Comparison of ENCODE assay signal across 19 cellular contexts in genomic region chr9:77759391-77759790, GRCh38.
DNase-seq lines count a peak whose midpoint lies in the region; ATAC-seq, FAIRE-seq and TF ChIP-seq lines count a peak whose summit lies in the region.
"Had no signal": no experiment of that assay in that cellular context is flagged by ENCODE, and none has a peak within 500 bp of the region (broad histone marks: within the 10 kb centered on the region; RNA-seq: fewer than 3 reads in every experiment).

No MANE protein-coding gene starts in this region.

- no peak for TF ChIP-seq EP300 in K562 (IDR thresholded peaks at IDR 0.05; ENCODE audit: low read length)
- no peak for TF ChIP-seq EP300 in HepG2 (IDR thresholded peaks at IDR 0.05; ENCODE audit: low read depth in 2 of 2, low read length in 2 of 2)
- no peak for TF ChIP-seq EP300 in HepG2 (CRISPR knock-in tag; IDR thresholded peaks at IDR 0.05; ENCODE audit: borderline replicate concordance)

- no peaks in the 10 kb centered on the region; the same call in 1 of the 2 replicates for H3K9me3 ChIP-seq in K562 (replicated peaks; ENCODE audit: control insufficient read depth, insufficient read depth, low read depth, low read length)
- no peaks in the 10 kb centered on the region for H3K9me3 ChIP-seq in HepG2 (ENCODE audit: low read length)
- H3K9me3 ChIP-seq: HAP-1 had no signal

- H3K36me3 Mint-ChIP-seq in naive thymus-derived CD8-positive, alpha-beta T cell, result peaks cover 17 to 20% (median 17%) of the 10 kb centered on the region in 3 donors
- no peaks in the 10 kb centered on the region for H3K36me3 Mint-ChIP-seq in immature natural killer cell
- H3K36me3 Mint-ChIP-seq in glutamatergic neuron (ENCODE audit: unreplicated experiment), result peaks cover 30% of the 10 kb centered on the region
- H3K36me3 Mint-ChIP-seq: IgD-negative memory B cell had no signal

- ATAC-seq in K562 (0 out of 3 replicates have a peak, but pooled peaks have one; percentile 51), HepG2 (0 out of 3 replicates have a peak, but pooled peaks have one; percentile 30)
- ATAC-seq in naive thymus-derived CD8-positive, alpha-beta T cell, result no peak

- intact Hi-C loops in K562 (cut with micrococcal nuclease), result loop anchor here (5.0 kb wide), 1 partner anchor 273 kb away; the partner anchor contains the start of gene GNAQ
- intact Hi-C loops in HepG2 (cut with micrococcal nuclease; ENCODE audit: unreplicated experiment), result loop anchor here (10.0 kb wide), 1 partner anchor 365 kb away; no protein-coding TSS in a partner anchor

- no TSS peak for BruUV-seq in K562 (replicated peaks; lab: Mats Ljungman, UMichigan)
- BruUV-seq in HepG2 (replicated peaks; lab: Mats Ljungman, UMichigan), result no TSS peak

- H3K79me2 ChIP-seq in K562 (ENCODE audit: control insufficient read depth, insufficient read depth, low read length) (no peaks in the 10 kb centered on the region; the same call in 2 of the 3 replicates), HepG2 (ENCODE audit: insufficient read depth, low read length) (no peaks in the 10 kb centered on the region)

- DNase-seq in HT-29 (ENCODE audit: low spot score), result peak; percentile 16
- DNase-seq in NAMALWA (ENCODE audit: low spot score), result peak; percentile 4
- no peak for DNase-seq in K562 (ENCODE audit: extremely low read depth in 1 of 4, low spot score in 3 of 4)
- no peak for DNase-seq in HepG2 (ENCODE audit: low spot score)
- no peak for DNase-seq in GOT3 (lab: John Stamatoyannopoulos, UW)
- DNase-seq in naive thymus-derived CD8-positive, alpha-beta T cell, result no peak
- no peak for DNase-seq in immature natural killer cell
- no peak for DNase-seq in glutamatergic neuron
- DNase-seq: AML-193; CD4-positive, alpha-beta T cell; DMS153; DMS79; GDM1 had no signal

- no peak overlapping the region for H3K27ac ChIP-seq in K562 (ENCODE audit: extremely low read depth, low read depth, low read length)
- no peak overlapping the region for H3K27ac ChIP-seq in HepG2 (ENCODE audit: extremely low read length, insufficient read depth, low read length)
- H3K27ac ChIP-seq: A549, C4-2B, KMS-11 had no signal

- peaks cover 0 to 5% (median 0%) of the 10 kb centered on the region in 9 donors for H3K9me3 Mint-ChIP-seq in naive thymus-derived CD8-positive, alpha-beta T cell
- H3K9me3 Mint-ChIP-seq in immature natural killer cell, result no peaks in the 10 kb centered on the region
- peaks cover 3% of the 10 kb centered on the region for H3K9me3 Mint-ChIP-seq in glutamatergic neuron (ENCODE audit: unreplicated experiment)

- CTCF ChIA-PET in K562 (lab: Yijun Ruan, JAX; ENCODE audit: low intra/inter-chr PET ratio), result no interaction called here
- CTCF ChIA-PET in HepG2 (lab: Yijun Ruan, JAX; ENCODE audit: low intra/inter-chr PET ratio, low total read pairs), result no interaction called here

- TF ChIP-seq CTCF in K562 (IDR thresholded peaks at IDR 0.05 in 2 of 3, conservative IDR thresholded peaks at IDR 0.05 in 1 of 3; ENCODE audit: insufficient read depth in 2 of 3, low read depth in 1 of 3, low read length in 3 of 3), result no peak
- no peak for TF ChIP-seq CTCF in HepG2 (CRISPR knock-in tag; IDR thresholded peaks at IDR 0.05)
- no peak for TF ChIP-seq CTCF in glutamatergic neuron (IDR thresholded peaks at IDR 0.05; ENCODE audit: partially characterized antibody, unreplicated experiment)

- H3K27me3 Mint-ChIP-seq in naive thymus-derived CD8-positive, alpha-beta T cell, result no peaks in the 10 kb centered on the region
- H3K27me3 Mint-ChIP-seq in immature natural killer cell (ENCODE audit: low read depth in 3 of 3) (no peaks in the 10 kb centered on the region), glutamatergic neuron (ENCODE audit: unreplicated experiment) (peaks cover 4% of the 10 kb centered on the region)
- H3K27me3 Mint-ChIP-seq: CD4-positive, alpha-beta T cell; IgD-negative memory B cell had no signal

- POLR2A ChIA-PET in K562 (lab: Yijun Ruan, JAX), result no interaction called here
- POLR2A ChIA-PET in HepG2 (lab: Yijun Ruan, JAX), result no interaction called here
- POLR2A ChIA-PET in naive thymus-derived CD8-positive, alpha-beta T cell (lab: Charles Lee), result no interaction called here

- FAIRE-seq in K562 (lab: Jason Lieb, UNC) (peak; percentile 52), HepG2 (lab: Jason Lieb, UNC) (no peak)
- FAIRE-seq: A549, H1 had no signal

- H3K27me3 ChIP-seq in K562 (ENCODE audit: control insufficient read depth in 2 of 2, insufficient read depth in 2 of 2, low read length in 2 of 2), result no peaks in the 10 kb centered on the region
- H3K27me3 ChIP-seq in HepG2 (ENCODE audit: control insufficient read depth in 1 of 2, insufficient read depth in 2 of 2, low read length in 2 of 2), result no peaks in the 10 kb centered on the region

- H3K9ac ChIP-seq in K562 (ENCODE audit: insufficient read depth in 1 of 2, low read depth in 2 of 2, low read length in 2 of 2) (no peak overlapping the region), HepG2 (ENCODE audit: insufficient read depth, low read depth, low read length) (no peak overlapping the region)
- H3K9ac ChIP-seq: KMS-11 had no signal

- WGBS in K562 (ENCODE audit: insufficient coverage, low coverage, missing lambda C conversion rate), result 81% methylated on average over 3 of the region's 3 CpGs
- 91% methylated on average over 3 of the region's 3 CpGs for WGBS in HepG2 (ENCODE audit: low lambda C conversion rate)

- H2AFZ ChIP-seq in K562 (ENCODE audit: low read depth, low read length) (no peak overlapping the region), HepG2 (ENCODE audit: low read length) (no peak overlapping the region)

- no peak overlapping the region for H3K4me3 ChIP-seq in K562
- no peak overlapping the region for H3K4me3 ChIP-seq in HepG2 (replicated peaks in 1 of 3; ENCODE audit: insufficient read depth in 1 of 3, low read depth in 2 of 3, low read length in 3 of 3)
- H3K4me3 ChIP-seq: A549, HAP-1 had no signal

- no peak overlapping the region for H3K4me3 Mint-ChIP-seq in naive thymus-derived CD8-positive, alpha-beta T cell
- no peak overlapping the region for H3K4me3 Mint-ChIP-seq in immature natural killer cell
- no peak overlapping the region for H3K4me3 Mint-ChIP-seq in glutamatergic neuron (ENCODE audit: unreplicated experiment)
- H3K4me3 Mint-ChIP-seq: CD4-positive, alpha-beta T cell; IgD-negative memory B cell had no signal

- H4K20me1 ChIP-seq in K562 (replicated peaks; ENCODE audit: control insufficient read depth, insufficient read depth, low read length) (no peaks in the 10 kb centered on the region), HepG2 (ENCODE audit: insufficient read depth, low read length) (no peaks in the 10 kb centered on the region)

- H3K36me3 ChIP-seq in K562 (ENCODE audit: control insufficient read depth, insufficient read depth, low read length) (no peaks in the 10 kb centered on the region), HepG2 (replicated peaks in 1 of 2; ENCODE audit: control insufficient read depth in 1 of 2, insufficient read depth in 2 of 2, low read length in 2 of 2) (no peaks in the 10 kb centered on the region)
- H3K36me3 ChIP-seq: HAP-1 had no signal

- no peak overlapping the region for H3K4me2 ChIP-seq in K562 (ENCODE audit: insufficient read depth, low read length)
- H3K4me2 ChIP-seq in HepG2 (ENCODE audit: low read depth, low read length), result no peak overlapping the region
- H3K4me2 ChIP-seq: A549, KMS-11 had no signal

- H3K9me1 ChIP-seq in K562 (ENCODE audit: control insufficient read depth, insufficient read depth, low read length), result no peaks in the 10 kb centered on the region

- in situ Hi-C loops in K562 (cut with MboI), result loop anchor here (10.0 kb wide), 1 partner anchor 315 kb away; no protein-coding TSS in a partner anchor
- in situ Hi-C loops in HepG2 (cut with HindIII; ENCODE audit: extremely low pct_ligation_motif_present, low pct_unique_long_range_greater_than_20kb), result loop anchor here (10.0 kb wide), 1 partner anchor 305 kb away; no protein-coding TSS in a partner anchor

- H3K4me1 ChIP-seq in K562 (replicated peaks in 1 of 2; ENCODE audit: control insufficient read depth in 2 of 2, insufficient read depth in 2 of 2, low read length in 2 of 2), result no peaks in the 10 kb centered on the region; a peak in 1 of 5 replicates
- peaks cover 15% of the 10 kb centered on the region for H3K4me1 ChIP-seq in HepG2 (ENCODE audit: insufficient read depth, low read length)
- H3K4me1 ChIP-seq: HAP-1 had no signal

- H3K4me1 Mint-ChIP-seq in naive thymus-derived CD8-positive, alpha-beta T cell, result peaks cover 0 to 3% (median 0%) of the 10 kb centered on the region in 4 donors
- H3K4me1 Mint-ChIP-seq in immature natural killer cell (peaks cover 0 to 1% of the 10 kb centered on the region in 2 donors), glutamatergic neuron (ENCODE audit: low read depth, unreplicated experiment) (peaks cover 2% of the 10 kb centered on the region)

- no peak for TF ChIP-seq POLR2A in K562 (conservative IDR thresholded peaks at IDR 0.05)
- TF ChIP-seq POLR2A in HepG2 (IDR thresholded peaks at IDR 0.05; ENCODE audit: insufficient read depth in 1 of 2, low read depth in 2 of 2, low read length in 2 of 2), result no peak

- H3K27ac Mint-ChIP-seq in naive thymus-derived CD8-positive, alpha-beta T cell, result peak overlapping the region in 1 of 10 donors; percentile 31
- no peak overlapping the region for H3K27ac Mint-ChIP-seq in immature natural killer cell
- no peak overlapping the region for H3K27ac Mint-ChIP-seq in glutamatergic neuron (ENCODE audit: unreplicated experiment)
- H3K27ac Mint-ChIP-seq: CD4-positive, alpha-beta T cell; IgD-negative memory B cell had no signal

- TF ChIP-seq RAD21 in K562 (CRISPR knock-in tag; conservative IDR thresholded peaks at IDR 0.05 in 1 of 2, IDR thresholded peaks at IDR 0.05 in 1 of 2) (no peak), HepG2 (CRISPR knock-in tag; IDR thresholded peaks at IDR 0.05) (no peak)

TF ChIP-seq in K562, 482 proteins besides CTCF, POLR2A, EP300 and RAD21 (continues in another document):
- no peak for TF ChIP-seq WHSC1 (IDR thresholded peaks at IDR 0.05; ENCODE audit: low read length)

TF ChIP-seq in HepG2, 621 proteins besides CTCF, POLR2A, EP300 and RAD21 (continues in another document):
- TF ChIP-seq MTF2 (CRISPR knock-in tag; IDR thresholded peaks at IDR 0.05; ENCODE audit: borderline replicate concordance), result no peak
- TF ChIP-seq ZNF782 (CRISPR knock-in tag; IDR thresholded peaks at IDR 0.05; ENCODE audit: borderline replicate concordance), result no peak
- no peak for TF ChIP-seq FOXP1 (IDR thresholded peaks at IDR 0.05)
- TF ChIP-seq FOXP1 (CRISPR knock-in tag; IDR thresholded peaks at IDR 0.05), result no peak
- TF ChIP-seq AKAP8 (CRISPR knock-in tag; IDR thresholded peaks at IDR 0.05), result no peak
- TF ChIP-seq SOX6 (IDR thresholded peaks at IDR 0.05), result no peak
- TF ChIP-seq SOX6 (CRISPR knock-in tag; IDR thresholded peaks at IDR 0.05), result no peak

Comparison
In these comparisons a context has a peak if more than half of its experiments do, and no peak if none do; other contexts are left out.
1. DNase-seq: peak in HT-29 (single experiment) and NAMALWA (single experiment); none in K562 (0 of 4), HepG2 (single experiment), GOT3 (single experiment), naive thymus-derived CD8-positive, alpha-beta T cell (0 of 10), immature natural killer cell (0 of 3) and glutamatergic neuron (single experiment).
2. ATAC-seq: peak in K562 (single experiment) and HepG2 (single experiment); none in naive thymus-derived CD8-positive, alpha-beta T cell (0 of 2).